10 cellular contexts compared by ENCODE assay signal in the genomic region with DNA sequence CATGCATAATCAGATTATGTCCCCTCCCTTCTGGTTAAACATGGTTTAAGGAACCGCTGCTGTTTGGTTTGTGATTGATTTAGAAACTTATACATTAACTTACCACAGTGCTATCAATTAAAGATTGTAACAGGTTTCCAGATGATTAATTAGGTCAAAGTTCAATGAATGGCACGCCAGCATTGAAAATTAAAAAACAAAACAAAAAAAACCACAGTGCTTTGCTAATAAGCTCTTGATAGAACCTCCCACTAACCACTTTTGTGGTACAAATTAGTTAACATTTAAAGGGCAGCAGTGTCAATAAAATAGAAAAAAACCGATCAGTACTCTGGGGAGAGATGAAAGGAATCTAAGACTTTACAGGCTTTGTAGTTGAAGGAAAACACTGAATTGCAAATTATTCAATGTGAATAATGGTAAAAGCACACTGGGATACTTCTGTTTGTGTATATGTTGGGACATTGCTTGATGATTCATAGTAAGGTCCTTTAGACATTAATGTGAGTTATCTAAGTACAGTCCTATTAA. TPM values are rescaled to one million over a fixed set of nuclear protein-coding genes. Genes with fewer than 3 reads are reported as not detected.
DNase-seq lines count a peak whose midpoint lies in the region; ATAC-seq, FAIRE-seq and TF ChIP-seq lines count a peak whose summit lies in the region.
"Had no signal": no experiment of that assay in that cellular context is flagged by ENCODE, and none has a peak within 500 bp of the region (broad histone marks: within the 10 kb centered on the region; RNA-seq: fewer than 3 reads in every experiment).

No MANE protein-coding gene starts in this region.

- no peak for TF ChIP-seq POLR2A in H54 (IDR thresholded peaks at IDR 0.05; ENCODE audit: low read depth, low read length)

- no peaks in the 10 kb centered on the region for H4K20me1 ChIP-seq in PC-3 (ENCODE audit: low read length)

- H3K27me3 Mint-ChIP-seq in immature natural killer cell (ENCODE audit: low read depth in 3 of 3): no peaks in the 10 kb centered on the region

- no peaks in the 10 kb centered on the region for H3K9me3 Mint-ChIP-seq in immature natural killer cell

- no peaks in the 10 kb centered on the region for H3K9me2 ChIP-seq in PC-3 (replicated peaks; ENCODE audit: low read length)

- H3K4me3 Mint-ChIP-seq in immature natural killer cell: no peak overlapping the region

- no peak overlapping the region for H2AFZ ChIP-seq in PC-3 (ENCODE audit: low read length)

- FAIRE-seq in GM18507 (lab: Jason Lieb, UNC): peak; percentile 75
- FAIRE-seq in H54 (lab: Jason Lieb, UNC): peak; percentile 57

- no TSS peak for BruUV-seq in PC-3 (replicated peaks; lab: Mats Ljungman, UMichigan)

- intact Hi-C loops in PC-3 (cut with micrococcal nuclease): no loop called here

- CTCF ChIA-PET in PC-3 (lab: Charles Lee): interaction anchor here (0.6 kb wide), 1 partner anchor 111 kb away, joined by 3 read pairs; no protein-coding TSS in a partner anchor

- peaks cover 10% of the 10 kb centered on the region; the same call in 1 of the 2 replicates for H3K79me2 ChIP-seq in PC-3 (ENCODE audit: low read length)

- H3K36me3 ChIP-seq in PC-3 (ENCODE audit: low read depth, low read length): peaks cover 28% of the 10 kb centered on the region; the same call in 1 of the 2 replicates

- H3K4me1 Mint-ChIP-seq in immature natural killer cell: peaks cover 0 to 2% of the 10 kb centered on the region in 2 donors

- peaks cover 13 to 21% (median 15%) of the 10 kb centered on the region in 3 donors for H3K36me3 Mint-ChIP-seq in immature natural killer cell

- H3K4me1 ChIP-seq in PC-3 (ENCODE audit: insufficient read depth, low read length): no peaks in the 10 kb centered on the region

- POLR2A ChIA-PET in PC-3 (lab: Charles Lee; ENCODE audit: unreplicated experiment): interaction anchor here (0.7 kb wide), 1 partner anchor 28 kb away, joined by 5 read pairs; no protein-coding TSS in a partner anchor

- no peaks in the 10 kb centered on the region for H3K27me3 ChIP-seq in PC-3 (ENCODE audit: low read length)

- H3F3A ChIP-seq in PC-3 (ENCODE audit: low read length, unreplicated experiment): no peaks in the 10 kb centered on the region

- no peak for TF ChIP-seq CTCF in PC-3 (conservative IDR thresholded peaks at IDR 0.05; ENCODE audit: low read depth, low read length)

- H3K9me3 ChIP-seq in PC-3 (ENCODE audit: low read length): no peaks in the 10 kb centered on the region

- peak overlapping the region in 1 of 6 donors; percentile 58 for H3K27ac Mint-ChIP-seq in immature natural killer cell

- no peak overlapping the region for H3K27ac ChIP-seq in PC-3 (ENCODE audit: low read length)

- H3K4me2 ChIP-seq in PC-3 (ENCODE audit: low read length): no peak overlapping the region

- DNase-seq in GM18507 (ENCODE audit: extremely low spot score, insufficient read length, low read depth) (no peak), H54 (ENCODE audit: insufficient read length, low spot score) (no peak), PC-3 (peak; percentile 32), iris pigment epithelial cell (ENCODE audit: low read depth) (peak; percentile 76), GOT3 (lab: John Stamatoyannopoulos, UW) (no peak), immature natural killer cell (no peak), SKM-1 treated with dmso at 0.1 percent for 144 hours (lab: John Stamatoyannopoulos, UW; ENCODE audit: unreplicated experiment) (no peak)
- DNase-seq: mesendoderm, NCI-H1436 treated with DMSO at 0.1 percent for 48 hours had no signal

- ATAC-seq in PC-3 (peak; percentile 80), GM21529 (IDR thresholded peaks at IDR 0.05; ENCODE audit: unreplicated experiment) (no peak)

- H3K4me3 ChIP-seq in PC-3 (ENCODE audit: low read length): no peak overlapping the region

- H3K9ac ChIP-seq in PC-3 (ENCODE audit: low read length): no peak overlapping the region

RNA-seq across cellular contexts. Expression of a gene that starts 7.6 kb away (rescaled TPM):
- total RNA-seq in PC-3 (2014; rRNA removed): 15.7 and 24.3 TPM in 2 replicates
- polyA plus RNA-seq in immature natural killer cell: 10 to 100 TPM; 29.6 to 36.8 (median 30.2) TPM

Comparison
In these comparisons a context has a peak if more than half of its experiments do, and no peak if none do; other contexts are left out.
1. DNase-seq: peak in PC-3 (single experiment) and iris pigment epithelial cell (single experiment); none in GM18507 (single experiment), H54 (single experiment), GOT3 (single experiment), immature natural killer cell (0 of 3) and SKM-1 treated with dmso at 0.1 percent for 144 hours (single experiment).